Comparison of ENCODE assay signal across 8 cellular contexts in the genomic region with DNA sequence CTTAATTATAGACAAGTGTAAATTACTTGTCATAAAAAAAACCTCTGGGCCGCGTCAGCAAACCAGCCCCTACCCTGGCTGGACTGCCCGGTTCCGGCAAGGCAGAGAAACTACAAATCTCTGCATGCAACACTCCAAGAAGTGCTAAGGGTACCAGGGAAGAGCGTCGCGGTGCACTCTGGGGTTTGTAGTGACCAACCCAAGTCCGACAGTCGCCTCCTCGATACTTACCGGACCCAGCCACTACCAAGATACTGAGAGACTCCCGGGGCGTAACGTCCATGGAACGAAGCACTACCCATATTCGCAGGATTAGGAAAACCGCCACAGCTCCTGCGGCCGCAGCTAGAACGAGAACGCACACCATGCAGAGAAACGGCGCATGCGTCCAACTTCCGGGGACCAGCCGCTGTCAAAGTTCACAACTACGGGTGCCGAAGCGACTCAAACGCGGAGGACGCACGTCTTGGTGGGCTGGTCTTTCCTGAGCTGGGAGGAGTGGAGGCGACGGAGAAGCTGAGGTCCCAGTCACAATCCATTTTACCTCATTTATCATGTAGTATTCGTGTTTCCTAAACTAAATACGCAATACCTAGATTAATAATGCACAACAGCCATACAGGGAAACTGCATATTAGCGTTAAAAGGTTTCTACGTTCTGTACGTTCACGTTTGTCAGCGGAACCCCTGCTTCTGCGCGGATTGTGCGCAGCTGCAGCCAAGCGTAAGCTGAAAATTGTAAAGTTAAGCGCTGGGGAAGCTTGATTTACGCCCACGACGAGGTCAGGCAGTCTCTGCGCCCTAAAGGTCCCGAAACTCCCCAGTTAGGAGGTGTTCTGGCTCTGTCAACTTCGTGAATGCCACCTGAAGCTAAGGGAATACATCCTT. TPM values are rescaled to one million over a fixed set of nuclear protein-coding genes. Genes with fewer than 3 reads are reported as not detected.
DNase-seq lines count a peak whose midpoint lies in the region; ATAC-seq and TF ChIP-seq lines count a peak whose summit lies in the region.

Gene ALG14 (minus strand): TSS at position 420 of the 888 bp plus-strand sequence. CDS start 53 bp downstream, at position 367.

- no peaks in the 10 kb centered on the region for H3K27me3 Mint-ChIP-seq in activated T-cell treated with anti-CD3 and anti-CD28 coated beads, Interleukin-2, amount 50 U/mL, for 72 hours (ENCODE audit: low read depth)

- H3K4me3 Mint-ChIP-seq in activated T-cell treated with anti-CD3 and anti-CD28 coated beads, Interleukin-2, amount 50 U/mL, for 72 hours = peak within 1 kb of the TSS; percentile 95 to 97

- H3K9me3 ChIP-seq in Panc1 (ENCODE audit: control insufficient read depth, insufficient read depth, low read depth, low read length) = no peaks in the 10 kb centered on the region
- H3K9me3 ChIP-seq in esophagus squamous epithelium = no peaks in the 10 kb centered on the region
- H3K9me3 ChIP-seq in muscle layer of duodenum (ENCODE audit: control insufficient read depth in 1 of 2, low read length in 2 of 2) = no peaks in the 10 kb centered on the region

- WGBS in esophagus squamous epithelium, 2 donors = 1% methylated on average over 29 to 40 of the region's 53 CpGs

- no peaks in the 10 kb centered on the region for H3K4me1 ChIP-seq in KMS-11 (ENCODE audit: low read depth, poor library complexity, severe bottlenecking)
- no peaks in the 10 kb centered on the region for H3K4me1 ChIP-seq in Panc1 (ENCODE audit: control insufficient read depth, insufficient read depth, low read length)
- H3K4me1 ChIP-seq in esophagus squamous epithelium = peaks cover 0 to 15% (median 5%) of the 10 kb centered on the region in 3 donors
- H3K4me1 ChIP-seq in muscle layer of duodenum (ENCODE audit: control insufficient read depth in 1 of 2, insufficient read depth in 2 of 2, low read length in 2 of 2) = no peaks in the 10 kb centered on the region

- in situ Hi-C loops in Panc1 (cut with HindIII; ENCODE audit: low pct_unique_long_range_greater_than_20kb, low sequenced_read_pairs) = no loop called here

- peak within 1 kb of the TSS; percentile 41; the same call in 1 of the 2 replicates for H3K9ac ChIP-seq in KMS-11

- H3K9me3 Mint-ChIP-seq in activated T-cell treated with anti-CD3 and anti-CD28 coated beads, Interleukin-2, amount 50 U/mL, for 72 hours = no peaks in the 10 kb centered on the region

- peak within 1 kb of the TSS; percentile 71 for H2AFZ ChIP-seq in KMS-11 (ENCODE audit: low read depth)

- no TSS peak for BruUV-seq in Panc1 (replicated peaks; lab: Mats Ljungman, UMichigan)

- peak within 1 kb of the TSS; percentile 95 for H3K27ac Mint-ChIP-seq in activated T-cell treated with anti-CD3 and anti-CD28 coated beads, Interleukin-2, amount 50 U/mL, for 72 hours

- H3K4me1 Mint-ChIP-seq in activated T-cell treated with anti-CD3 and anti-CD28 coated beads, Interleukin-2, amount 50 U/mL, for 72 hours (ENCODE audit: low read depth) = peaks cover 17% of the 10 kb centered on the region

- DNase-seq in DMS79 (lab: John Stamatoyannopoulos, UW) (peak; percentile 90), Panc1 (ENCODE audit: low read depth, low spot score) (peak; percentile 87), esophagus squamous epithelium (lab: John Stamatoyannopoulos, UW) (peak; percentile 75)
- peak; percentile 88 to 89 for DNase-seq in activated T-cell treated with anti-CD3 and anti-CD28 coated beads, Interleukin-2, amount 50 U/mL, for 72 hours
- DNase-seq in stimulated activated CD8-positive, alpha-beta memory T cell treated with anti-CD3 and anti-CD28 coated beads, Interleukin-7, amount 100 ng/mL, for 24 hours (ENCODE audit: low read depth) = peak; percentile 79

- H3K36me3 ChIP-seq in KMS-11 (ENCODE audit: insufficient read depth) (no peaks in the 10 kb centered on the region), Panc1 (ENCODE audit: control insufficient read depth, insufficient read depth, low read length) (no peaks in the 10 kb centered on the region), esophagus squamous epithelium (peaks cover 0 to 7% (median 0%) of the 10 kb centered on the region in 3 donors), muscle layer of duodenum (ENCODE audit: control insufficient read depth in 1 of 2, insufficient read depth in 2 of 2, low read length in 2 of 2) (no peaks in the 10 kb centered on the region)

- H3K27ac ChIP-seq in KMS-11 = peak within 1 kb of the TSS; percentile 27; the same call in 1 of the 2 replicates
- H3K27ac ChIP-seq in Panc1 (ENCODE audit: low read length) = peak within 1 kb of the TSS; percentile 90
- peak within 1 kb of the TSS; percentile 84 to 96 (median 94) for H3K27ac ChIP-seq in esophagus squamous epithelium
- peak within 1 kb of the TSS; percentile 94 for H3K27ac ChIP-seq in muscle layer of duodenum (ENCODE audit: low read length)

- POLR2A ChIA-PET in Panc1 (lab: Charles Lee) = interaction anchor here (0.6 to 0.7 kb wide), 2 partner anchors 13 to 166 kb away, joined by 3 to 4 read pairs; no protein-coding TSS in a partner anchor

- TF ChIP-seq POLR2A in esophagus squamous epithelium (IDR thresholded peaks at IDR 0.05) = peak in 3 of 4 donors; percentile 16 to 72 (median 39)

- H3K4me3 ChIP-seq in KMS-11 (IDR thresholded peaks at IDR 0.05; ENCODE audit: insufficient read depth, low read depth, low read length) (no peak within 1 kb of the TSS), Panc1 (ENCODE audit: low read depth in 2 of 2, low read length in 2 of 2) (peak within 1 kb of the TSS; percentile 65 to 69), esophagus squamous epithelium (peak within 1 kb of the TSS; percentile 64 to 84 (median 71)), muscle layer of duodenum (ENCODE audit: low read depth in 1 of 2, low read length in 2 of 2) (peak within 1 kb of the TSS; percentile 69 to 98)

- intact Hi-C loops in Panc1 (cut with micrococcal nuclease; ENCODE audit: unreplicated experiment) = no loop called here
- intact Hi-C loops in esophagus squamous epithelium (cut with DNase I) = loop anchor here (10.0 kb wide), 1 partner anchor 162 kb away; the partner anchor contains the start of gene RWDD3

- no peaks in the 10 kb centered on the region for H3K27me3 ChIP-seq in KMS-11 (ENCODE audit: insufficient read depth, low read depth)
- no peaks in the 10 kb centered on the region for H3K27me3 ChIP-seq in Panc1 (ENCODE audit: control insufficient read depth, insufficient read depth, low read length)
- peaks cover 0 to 4% (median 0%) of the 10 kb centered on the region in 4 donors for H3K27me3 ChIP-seq in esophagus squamous epithelium
- H3K27me3 ChIP-seq in muscle layer of duodenum (ENCODE audit: low read depth, low read length) = no peaks in the 10 kb centered on the region

- H3K79me2 ChIP-seq in KMS-11 (ENCODE audit: insufficient read depth, low read depth) = no peaks in the 10 kb centered on the region

- H4K20me1 ChIP-seq in KMS-11 (ENCODE audit: insufficient read depth) = no peaks in the 10 kb centered on the region

- CTCF ChIA-PET in Panc1 (lab: Charles Lee) = interaction anchor here (0.5 to 1.4 kb wide), 5 partner anchors 12 to 436 kb away, joined by 3 to 4 read pairs (median 3); partner anchors contain the start of genes RWDD3 and TLCD4

- TF ChIP-seq CTCF in KMS-11 (conservative IDR thresholded peaks at IDR 0.05; ENCODE audit: low read depth, low read length) (no peak), Panc1 (IDR thresholded peaks at IDR 0.05) (no peak), esophagus squamous epithelium (IDR thresholded peaks at IDR 0.05) (peak in 1 of 6 experiments; percentile 29)

- H3K36me3 Mint-ChIP-seq in activated T-cell treated with anti-CD3 and anti-CD28 coated beads, Interleukin-2, amount 50 U/mL, for 72 hours (ENCODE audit: insufficient read depth in 2 of 2) = peaks cover 0 to 2% of the 10 kb centered on the region in 2 donors

- peak within 1 kb of the TSS; percentile 74 for H3K4me2 ChIP-seq in KMS-11

- peak; percentile 98 for ATAC-seq in GM21786 (IDR thresholded peaks at IDR 0.05; ENCODE audit: unreplicated experiment)
- ATAC-seq in Panc1 = peak; percentile 100
- ATAC-seq in activated T-cell treated with anti-CD3 and anti-CD28 coated beads, Interleukin-2, amount 50 U/mL, for 72 hours (replicated peaks in 1 of 2) = peak; percentile 95 to 96

RNA-seq across cellular contexts. Expression of gene ALG14, which starts in this region (rescaled TPM):
- total RNA-seq in Panc1 (2021; ENCODE audit: unreplicated experiment) (4.1 TPM), esophagus squamous epithelium (1 to 10 TPM in 2 of 4 donors, under 1 TPM in 2; 0.53 to 1.3 (median 1.0) TPM)
- polyA plus RNA-seq in Panc1 (2012; ENCODE audit: insufficient read length) = 3.8 TPM
- total RNA-seq in activated T-cell treated with anti-CD3 and anti-CD28 coated beads, Interleukin-2, amount 50 U/mL, for 72 hours = 1 to 10 TPM; 3.4 to 4.1 TPM

Comparison
In these comparisons a context has a peak if more than half of its experiments do, and no peak if none do; other contexts are left out.
1. H3K27ac ChIP-seq: peak in every context shown above with its lines; median percentile 94 in muscle layer of duodenum; 94 in esophagus squamous epithelium; 90 in Panc1; 27 in KMS-11.